In the genomic region with DNA sequence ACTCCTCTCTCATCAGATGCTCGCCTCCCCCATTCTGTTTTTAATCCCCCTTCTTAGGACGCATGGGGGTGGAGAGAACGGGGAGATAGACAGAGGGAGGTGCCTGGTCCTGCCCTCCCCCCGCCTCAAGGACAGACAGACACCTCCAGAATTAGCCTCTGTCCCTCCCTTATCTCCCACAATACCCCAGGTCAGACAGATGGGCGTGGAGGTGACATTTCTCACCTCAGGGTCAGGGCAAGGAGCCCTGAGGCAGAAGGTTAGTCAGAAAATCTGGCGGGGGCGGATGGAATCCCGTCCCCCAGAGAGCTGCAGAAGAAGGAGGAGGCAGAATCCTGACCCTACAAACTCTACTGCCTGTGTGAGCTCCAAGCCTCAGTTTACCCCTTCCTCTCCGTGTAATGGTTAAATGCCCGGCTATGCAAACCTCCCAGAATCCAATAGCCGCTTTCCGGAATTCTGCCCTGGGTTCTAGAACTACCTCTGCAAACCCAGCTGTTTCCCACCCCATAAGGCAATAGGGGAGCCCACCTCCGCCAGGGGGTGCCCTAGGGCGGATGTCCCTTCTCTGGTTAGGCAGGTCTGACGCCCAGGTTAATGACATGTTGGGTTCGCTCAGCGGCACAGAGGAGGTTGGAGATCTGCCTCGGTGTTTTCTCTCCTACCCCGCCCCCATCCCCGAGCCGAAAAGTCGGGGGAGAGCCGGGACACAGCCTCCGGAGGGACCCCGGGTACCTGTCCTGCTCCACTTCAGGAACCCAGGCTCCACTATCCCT, we compare ENCODE assay signal across 8 cellular contexts. TPM values are rescaled to one million over a fixed set of nuclear protein-coding genes. Genes with fewer than 3 reads are reported as not detected.
DNase-seq lines count a peak whose midpoint lies in the region; ATAC-seq and TF ChIP-seq lines count a peak whose summit lies in the region.

No MANE protein-coding gene starts in this region.

- POLR2A ChIA-PET in WTC11 (lab: Charles Lee): interaction anchor here (0.6 to 1.7 kb wide), 5 partner anchors 12 to 212 kb away, joined by 3 to 5 read pairs (median 4); partner anchors contain the start of genes ERCC2 and FOSB

- DNase-seq in DMS153 (lab: John Stamatoyannopoulos, UW) (peak; percentile 61), WTC11 (ENCODE audit: low spot score) (peak; percentile 94), chondrocyte (ENCODE audit: low spot score) (no peak), lung (ENCODE audit: low spot score) (peak; percentile 71), NCI-H2081 treated with DMSO at 0.1 percent for 48 hours (lab: John Stamatoyannopoulos, UW) (no peak)
- peak; percentile 82 to 84 for DNase-seq in stimulated activated naive CD8-positive, alpha-beta T cell treated with anti-CD3 and anti-CD28 coated beads, Interleukin-15, amount 100 ng/mL, for 72 hours

- CTCF ChIA-PET in WTC11 (lab: Charles Lee): interaction anchor here (0.5 to 5.9 kb wide), 23 partner anchors 9 to 413 kb away, joined by 3 to 67 read pairs (median 5); partner anchors contain the start of gene EXOC3L2

- peak overlapping the region; percentile 96 for H3K4me3 Mint-ChIP-seq in WTC11
- peak overlapping the region; percentile 95 for H3K4me3 Mint-ChIP-seq in chondrocyte (ENCODE audit: unreplicated experiment)
- H3K4me3 Mint-ChIP-seq in stimulated activated naive CD8-positive, alpha-beta T cell treated with anti-CD3 and anti-CD28 coated beads, Interleukin-15, amount 100 ng/mL, for 72 hours: peak overlapping the region; percentile 92 to 100

- H3K9me3 ChIP-seq in lung (ENCODE audit: control insufficient read depth in 2 of 2, insufficient read depth in 1 of 2, low read length in 1 of 2): no peaks in the 10 kb centered on the region

- ATAC-seq in WTC11 (peak; percentile 28), lung (ENCODE audit: insufficient read depth, low FRiP score) (no peak), HG03342 (IDR thresholded peaks at IDR 0.05; ENCODE audit: unreplicated experiment) (no peak)
- ATAC-seq in stimulated activated naive CD8-positive, alpha-beta T cell treated with anti-CD3 and anti-CD28 coated beads, Interleukin-15, amount 100 ng/mL, for 72 hours: peak; percentile 41

- peak overlapping the region; percentile 59 for H3K4me3 ChIP-seq in lung

- H3K9me3 Mint-ChIP-seq in WTC11 (no peaks in the 10 kb centered on the region), chondrocyte (ENCODE audit: low read depth) (no peaks in the 10 kb centered on the region)
- no peaks in the 10 kb centered on the region for H3K9me3 Mint-ChIP-seq in stimulated activated naive CD8-positive, alpha-beta T cell treated with anti-CD3 and anti-CD28 coated beads, Interleukin-15, amount 100 ng/mL, for 72 hours

- H3K36me3 Mint-ChIP-seq in WTC11 (peaks cover 9% of the 10 kb centered on the region), chondrocyte (ENCODE audit: low read depth) (peaks cover 5% of the 10 kb centered on the region)

- peaks cover 4 to 13% of the 10 kb centered on the region in 2 donors for H3K4me1 ChIP-seq in lung (ENCODE audit: control insufficient read depth in 2 of 2, insufficient read depth in 2 of 2, low read length in 2 of 2)

- H3K27me3 ChIP-seq in lung (ENCODE audit: control insufficient read depth, insufficient read depth): no peaks in the 10 kb centered on the region

- H3K27ac Mint-ChIP-seq in WTC11: peak overlapping the region; percentile 99
- peak overlapping the region; percentile 98 for H3K27ac Mint-ChIP-seq in chondrocyte (ENCODE audit: unreplicated experiment)
- no peak overlapping the region for H3K27ac Mint-ChIP-seq in stimulated activated naive CD8-positive, alpha-beta T cell treated with anti-CD3 and anti-CD28 coated beads, Interleukin-15, amount 100 ng/mL, for 72 hours

- no peak for TF ChIP-seq EP300 in Ishikawa (IDR thresholded peaks at IDR 0.05; ENCODE audit: borderline replicate concordance)

- WGBS in lung, 2 donors: 23 to 26% methylated on average over 25 of the region's 25 CpGs

- peak; percentile 32; the same call in 1 of the 2 replicates for TF ChIP-seq RAD21 in Ishikawa (IDR thresholded peaks at IDR 0.05; ENCODE audit: low read depth)

- H3K27me3 Mint-ChIP-seq in WTC11 (ENCODE audit: low read depth): peaks cover 9% of the 10 kb centered on the region; the same call in 1 of the 2 replicates
- no peaks in the 10 kb centered on the region for H3K27me3 Mint-ChIP-seq in chondrocyte (ENCODE audit: low read depth)
- peaks cover 41% of the 10 kb centered on the region for H3K27me3 Mint-ChIP-seq in stimulated activated naive CD8-positive, alpha-beta T cell treated with anti-CD3 and anti-CD28 coated beads, Interleukin-15, amount 100 ng/mL, for 72 hours

- no peaks in the 10 kb centered on the region for H3K36me3 ChIP-seq in lung (ENCODE audit: control insufficient read depth in 2 of 2, insufficient read depth in 2 of 2, low read length in 2 of 2)

- H3K4me1 Mint-ChIP-seq in WTC11 (peaks cover 26% of the 10 kb centered on the region), chondrocyte (ENCODE audit: low read depth) (peaks cover 48% of the 10 kb centered on the region)
- peaks cover 64% of the 10 kb centered on the region for H3K4me1 Mint-ChIP-seq in stimulated activated naive CD8-positive, alpha-beta T cell treated with anti-CD3 and anti-CD28 coated beads, Interleukin-15, amount 100 ng/mL, for 72 hours

- TF ChIP-seq CTCF in WTC11 (IDR thresholded peaks at IDR 0.05) (peak; percentile 43; the same call in 1 of the 2 replicates), chondrocyte (IDR thresholded peaks at IDR 0.05) (peak; percentile 82), lung (IDR thresholded peaks at IDR 0.05; ENCODE audit: control extremely low read depth, extremely low read depth) (no peak)

- H3K27ac ChIP-seq in lung (ENCODE audit: low read depth in 1 of 2, low read length in 1 of 2): peak overlapping the region; percentile 91 to 93

TF ChIP-seq in Ishikawa, 13 proteins besides CTCF, POLR2A, EP300 and RAD21:
- TF ChIP-seq TCF12 (IDR thresholded peaks at IDR 0.05; ENCODE audit: low read depth): no peak
- no peak for TF ChIP-seq TEAD4 (IDR thresholded peaks at IDR 0.05)
- TF ChIP-seq TAF1 (IDR thresholded peaks at IDR 0.05; ENCODE audit: low read depth): no peak
- no peak for TF ChIP-seq FOXM1 (IDR thresholded peaks at IDR 0.05; ENCODE audit: borderline replicate concordance, low read depth)
- TF ChIP-seq, protein P1, sequence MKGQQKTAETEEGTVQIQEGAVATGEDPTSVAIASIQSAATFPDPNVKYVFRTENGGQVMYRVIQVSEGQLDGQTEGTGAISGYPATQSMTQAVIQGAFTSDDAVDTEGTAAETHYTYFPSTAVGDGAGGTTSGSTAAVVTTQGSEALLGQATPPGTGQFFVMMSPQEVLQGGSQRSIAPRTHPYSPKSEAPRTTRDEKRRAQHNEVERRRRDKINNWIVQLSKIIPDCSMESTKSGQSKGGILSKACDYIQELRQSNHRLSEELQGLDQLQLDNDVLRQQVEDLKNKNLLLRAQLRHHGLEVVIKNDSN (IDR thresholded peaks at IDR 0.05): no peak
- TF ChIP-seq ZBTB7A (IDR thresholded peaks at IDR 0.05; ENCODE audit: low read depth): 0 out of 2 replicates have a peak, but pooled peaks have one; percentile 41
TF ChIP-seq in Ishikawa: peak in this region for 1.

TF ChIP-seq in WTC11, 78 proteins besides CTCF, POLR2A, EP300 and RAD21 (continues in another document):
- no peak for TF ChIP-seq AFF4 (CRISPR knock-in tag; IDR thresholded peaks at IDR 0.05; ENCODE audit: borderline replicate concordance)

RNA-seq across cellular contexts. Expression of gene PPP1R13L, which starts 0.9 kb away (rescaled TPM):
- total RNA-seq in WTC11 (2021) (27.5 to 38.1 TPM (median 35.2 TPM) in 3 replicates), chondrocyte (67.2 to 111 TPM (median 110 TPM) in 3 replicates), lung (10 to 100 TPM; 14.0 to 37.3 TPM)
- polyA plus RNA-seq in lung: 10 to 100 TPM; 32.0 to 34.0 TPM

RNA-seq across cellular contexts. Expression of gene POLR1G, which starts 2.5 kb away (rescaled TPM):
- total RNA-seq in WTC11 (2021) (33.5 to 38.1 TPM (median 34.8 TPM) in 3 replicates), chondrocyte (7.3 to 10.4 TPM (median 9.6 TPM) in 3 replicates), lung (1 to 10 TPM; 3.6 to 8.3 TPM)
- polyA plus RNA-seq in lung: 1 to 10 TPM; 5.2 to 6.6 TPM

RNA-seq across cellular contexts. Expression of gene ERCC1, which starts 19.7 kb away (rescaled TPM):
- total RNA-seq in WTC11 (2021) (43.7 to 60.6 TPM (median 60.1 TPM) in 3 replicates), chondrocyte (72.4 to 93.1 TPM (median 77.9 TPM) in 3 replicates), lung (10 to 100 TPM; 72.4 to 82.3 TPM)
- 10 to 100 TPM; 53.2 to 54.0 TPM for polyA plus RNA-seq in lung

RNA-seq across cellular contexts. Expression of gene ERCC2, which starts 33.6 kb away (rescaled TPM):
- total RNA-seq in WTC11 (2021) (102 to 113 TPM (median 109 TPM) in 3 replicates), chondrocyte (29.6 to 38.0 TPM (median 32.5 TPM) in 3 replicates), lung (10 to 100 TPM; 17.8 to 19.9 TPM)
- polyA plus RNA-seq in lung: 10 to 100 TPM; 11.9 to 14.9 TPM

Comparison
In these comparisons a context has a peak if more than half of its experiments do, and no peak if none do; other contexts are left out.
1. DNase-seq: peak in DMS153 (single experiment), WTC11 (single experiment), lung (single experiment) and stimulated activated naive CD8-positive, alpha-beta T cell treated with anti-CD3 and anti-CD28 coated beads, Interleukin-15, amount 100 ng/mL, for 72 hours (2 of 2); none in chondrocyte (single experiment) and NCI-H2081 treated with DMSO at 0.1 percent for 48 hours (single experiment).
2. ATAC-seq: peak in WTC11 (single experiment) and stimulated activated naive CD8-positive, alpha-beta T cell treated with anti-CD3 and anti-CD28 coated beads, Interleukin-15, amount 100 ng/mL, for 72 hours (single experiment); none in lung (single experiment) and HG03342 (single experiment).
3. H3K27ac Mint-ChIP-seq: peak in WTC11 (single experiment) and chondrocyte (single experiment); none in stimulated activated naive CD8-positive, alpha-beta T cell treated with anti-CD3 and anti-CD28 coated beads, Interleukin-15, amount 100 ng/mL, for 72 hours (0 of 2).
4. Peak in every context shown above with its lines, with median percentiles within 50 percentile points of each other: H3K4me3 Mint-ChIP-seq.